In the genomic region with DNA sequence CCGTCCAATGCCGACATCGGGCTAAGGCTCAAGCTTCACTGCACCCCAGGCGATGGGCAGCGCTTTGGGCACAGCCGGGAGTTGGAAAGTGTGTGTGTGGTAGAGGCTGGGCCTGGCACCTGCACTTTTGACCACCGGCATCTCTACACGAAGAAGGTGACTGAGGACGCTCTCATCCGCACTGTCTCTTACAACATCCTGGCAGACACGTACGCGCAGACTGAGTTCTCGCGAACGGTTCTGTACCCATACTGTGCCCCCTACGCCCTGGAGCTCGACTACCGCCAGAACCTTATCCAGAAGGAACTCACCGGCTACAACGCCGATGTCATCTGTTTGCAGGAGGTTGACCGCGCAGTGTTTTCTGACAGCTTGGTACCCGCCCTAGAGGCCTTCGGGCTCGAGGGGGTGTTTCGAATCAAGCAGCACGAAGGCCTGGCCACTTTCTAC, we compare ENCODE assay signal across 8 cellular contexts. TPM values are rescaled to one million over a fixed set of nuclear protein-coding genes. Genes with fewer than 3 reads are reported as not detected.
DNase-seq lines count a peak whose midpoint lies in the region; ATAC-seq and TF ChIP-seq lines count a peak whose summit lies in the region.

No MANE protein-coding gene starts in this region.

- peak overlapping the region; percentile 88 for H3K4me3 Mint-ChIP-seq in activated T-helper 2 cell treated with anti-CD3 and anti-CD28 coated beads, Interferon-gamma antibody, Interleukin-2, Interleukin-4, amounts not matched to agents 10 μg/mL and 5 μg/mL and 100 μg/mL, durations not matched to agents 14 hours and 24 hours and 36 hours (ENCODE audit: low read depth)
- peak overlapping the region; percentile 92 for H3K4me3 Mint-ChIP-seq in glutamatergic neuron (ENCODE audit: unreplicated experiment)

- H3K27me3 ChIP-seq in NT2/D1 (ENCODE audit: insufficient read depth, insufficient read length) (peaks cover 3% of the 10 kb centered on the region), sigmoid colon (no peaks in the 10 kb centered on the region)

- TF ChIP-seq CTCF in AG10803 (conservative IDR thresholded peaks at IDR 0.05; ENCODE audit: low read length) (no peak), glutamatergic neuron (IDR thresholded peaks at IDR 0.05; ENCODE audit: partially characterized antibody, unreplicated experiment) (no peak), sigmoid colon (IDR thresholded peaks at IDR 0.05) (no peak)

- peak; percentile 51 for DNase-seq in AG10803 (ENCODE audit: low read depth)
- no peak for DNase-seq in NT2/D1 (ENCODE audit: low read depth, low spot score)
- DNase-seq in activated T-helper 2 cell treated with anti-CD3 and anti-CD28 coated beads, Interferon-gamma antibody, Interleukin-2, Interleukin-4, amounts not matched to agents 10 μg/mL and 5 μg/mL and 100 μg/mL, durations not matched to agents 14 hours and 24 hours and 36 hours (ENCODE audit: low spot score) = peak; percentile 42
- DNase-seq in glutamatergic neuron = peak; percentile 32
- DNase-seq in sigmoid colon = no peak
- DNase-seq in sciatic nerve (ENCODE audit: low spot score) = no peak

- WGBS in sigmoid colon, 2 donors = 0 to 2% methylated on average over 29 of the region's 29 CpGs

- H3K9me3 Mint-ChIP-seq in activated T-helper 2 cell treated with anti-CD3 and anti-CD28 coated beads, Interferon-gamma antibody, Interleukin-2, Interleukin-4, amounts not matched to agents 10 μg/mL and 5 μg/mL and 100 μg/mL, durations not matched to agents 14 hours and 24 hours and 36 hours = no peaks in the 10 kb centered on the region
- H3K9me3 Mint-ChIP-seq in glutamatergic neuron (ENCODE audit: unreplicated experiment) = peaks cover 12% of the 10 kb centered on the region

- H3K27ac Mint-ChIP-seq in activated T-helper 2 cell treated with anti-CD3 and anti-CD28 coated beads, Interferon-gamma antibody, Interleukin-2, Interleukin-4, amounts not matched to agents 10 μg/mL and 5 μg/mL and 100 μg/mL, durations not matched to agents 14 hours and 24 hours and 36 hours = peak overlapping the region; percentile 98
- peak overlapping the region; percentile 99 for H3K27ac Mint-ChIP-seq in glutamatergic neuron (ENCODE audit: unreplicated experiment)

- peak overlapping the region; percentile 98 for H3K9ac ChIP-seq in NT2/D1 (ENCODE audit: insufficient read length, low read depth)

- peaks cover 44% of the 10 kb centered on the region for H3K4me1 Mint-ChIP-seq in activated T-helper 2 cell treated with anti-CD3 and anti-CD28 coated beads, Interferon-gamma antibody, Interleukin-2, Interleukin-4, amounts not matched to agents 10 μg/mL and 5 μg/mL and 100 μg/mL, durations not matched to agents 14 hours and 24 hours and 36 hours (ENCODE audit: low read depth)
- H3K4me1 Mint-ChIP-seq in glutamatergic neuron (ENCODE audit: low read depth, unreplicated experiment) = peaks cover 8% of the 10 kb centered on the region

- H3K4me3 ChIP-seq in AG10803 (ENCODE audit: low read length) (peak overlapping the region; percentile 98), NT2/D1 (ENCODE audit: insufficient read length, low read depth) (peak overlapping the region; percentile 98), sigmoid colon (peak overlapping the region; percentile 80 to 93 (median 90))

- no peaks in the 10 kb centered on the region for H3K27me3 Mint-ChIP-seq in activated T-helper 2 cell treated with anti-CD3 and anti-CD28 coated beads, Interferon-gamma antibody, Interleukin-2, Interleukin-4, amounts not matched to agents 10 μg/mL and 5 μg/mL and 100 μg/mL, durations not matched to agents 14 hours and 24 hours and 36 hours (ENCODE audit: low read depth)
- H3K27me3 Mint-ChIP-seq in glutamatergic neuron (ENCODE audit: unreplicated experiment) = no peaks in the 10 kb centered on the region

- TF ChIP-seq POLR2A in sigmoid colon (IDR thresholded peaks at IDR 0.05) = no peak

- no peaks in the 10 kb centered on the region for H3K4me1 ChIP-seq in NT2/D1 (ENCODE audit: insufficient read depth, insufficient read length)
- peaks cover 0 to 39% (median 30%) of the 10 kb centered on the region in 4 donors for H3K4me1 ChIP-seq in sigmoid colon

- H3K27ac ChIP-seq in sigmoid colon = peak overlapping the region; percentile 91 to 98 (median 94)

- intact Hi-C loops in activated T-helper 2 cell treated with anti-CD3 and anti-CD28 coated beads, Interferon-gamma antibody, Interleukin-2, Interleukin-4, amounts not matched to agents 10 μg/mL and 5 μg/mL and 100 μg/mL, durations not matched to agents 14 hours and 24 hours and 36 hours (cut with micrococcal nuclease) = loop anchor here (2.0 to 5.0 kb wide), 3 partner anchors 136 to 385 kb away; a partner anchor contains a TSS
- intact Hi-C loops in sigmoid colon (cut with DNase I) (loop anchor here (2.0 to 10.0 kb wide), 3 partner anchors 136 to 392 kb away; a partner anchor contains a TSS), sciatic nerve (cut with DNase I) (no loop called here)

- no peak for TF ChIP-seq EP300 in sigmoid colon (IDR thresholded peaks at IDR 0.05)

- H3K36me3 ChIP-seq in NT2/D1 (ENCODE audit: insufficient read depth, insufficient read length, low read length) (peaks cover 49% of the 10 kb centered on the region), sigmoid colon (peaks cover 0 to 29% (median 0%) of the 10 kb centered on the region in 4 donors)

- H3K9me3 ChIP-seq in NT2/D1 (ENCODE audit: insufficient read depth, low read length) (no peaks in the 10 kb centered on the region), sigmoid colon (no peaks in the 10 kb centered on the region)

- peaks cover 46% of the 10 kb centered on the region for H3K36me3 Mint-ChIP-seq in activated T-helper 2 cell treated with anti-CD3 and anti-CD28 coated beads, Interferon-gamma antibody, Interleukin-2, Interleukin-4, amounts not matched to agents 10 μg/mL and 5 μg/mL and 100 μg/mL, durations not matched to agents 14 hours and 24 hours and 36 hours (ENCODE audit: low read depth)
- H3K36me3 Mint-ChIP-seq in glutamatergic neuron (ENCODE audit: unreplicated experiment) = no peaks in the 10 kb centered on the region

- ATAC-seq in GM21381 (IDR thresholded peaks at IDR 0.05; ENCODE audit: unreplicated experiment) (peak; percentile 15), sciatic nerve (no peak), HG03521 (IDR thresholded peaks at IDR 0.05; ENCODE audit: unreplicated experiment) (no peak)

RNA-seq across cellular contexts. Expression of a gene that starts 1.0 kb away (rescaled TPM):
- 26.4 and 28.1 TPM in 2 replicates for total RNA-seq in activated T-helper 2 cell treated with anti-CD3 and anti-CD28 coated beads, Interferon-gamma antibody, Interleukin-2, Interleukin-4, amounts not matched to agents 10 μg/mL and 5 μg/mL and 100 μg/mL, durations not matched to agents 14 hours and 24 hours and 36 hours
- 17.1 TPM for total RNA-seq in glutamatergic neuron (ENCODE audit: unreplicated experiment)
- 10 to 100 TPM; 11.4 to 17.9 (median 12.4) TPM for total RNA-seq in sigmoid colon
- 1 to 10 TPM; 4.8 to 7.4 (median 7.4) TPM for polyA plus RNA-seq in sigmoid colon
- total RNA-seq in sciatic nerve = 12.7 TPM

RNA-seq across cellular contexts. Expression of a gene that starts 13.0 kb away (rescaled TPM):
- total RNA-seq in activated T-helper 2 cell treated with anti-CD3 and anti-CD28 coated beads, Interferon-gamma antibody, Interleukin-2, Interleukin-4, amounts not matched to agents 10 μg/mL and 5 μg/mL and 100 μg/mL, durations not matched to agents 14 hours and 24 hours and 36 hours = 0.11 TPM in 1 of 2 replicates, not detected in the other
- total RNA-seq in glutamatergic neuron (ENCODE audit: unreplicated experiment) (0.22 TPM), sigmoid colon (under 1 TPM in 2 of 4 donors, not detected in 2; 0.27 to 0.28 TPM), sciatic nerve (0.80 TPM)
- polyA plus RNA-seq in sigmoid colon = under 1 TPM in 1 of 3 donors, not detected in 2; 0.16 TPM

RNA-seq across cellular contexts. Expression of a gene that starts 40.0 kb away (rescaled TPM):
- 93.6 and 95.6 TPM in 2 replicates for total RNA-seq in activated T-helper 2 cell treated with anti-CD3 and anti-CD28 coated beads, Interferon-gamma antibody, Interleukin-2, Interleukin-4, amounts not matched to agents 10 μg/mL and 5 μg/mL and 100 μg/mL, durations not matched to agents 14 hours and 24 hours and 36 hours
- 131 TPM for total RNA-seq in glutamatergic neuron (ENCODE audit: unreplicated experiment)
- 10 to 100 TPM; 88.1 to 96.9 (median 89.3) TPM for total RNA-seq in sigmoid colon
- 100 to 1,000 TPM; 162 to 290 (median 168) TPM for polyA plus RNA-seq in sigmoid colon
- 97.3 TPM for total RNA-seq in sciatic nerve

Comparison
In these comparisons a context has a peak if more than half of its experiments do, and no peak if none do; other contexts are left out.
1. DNase-seq: peak in AG10803 (single experiment), activated T-helper 2 cell treated with anti-CD3 and anti-CD28 coated beads, Interferon-gamma antibody, Interleukin-2, Interleukin-4, amounts not matched to agents 10 μg/mL and 5 μg/mL and 100 μg/mL, durations not matched to agents 14 hours and 24 hours and 36 hours (single experiment) and glutamatergic neuron (single experiment); none in NT2/D1 (single experiment), sigmoid colon (single experiment) and sciatic nerve (single experiment).
2. Peak in every context shown above with its lines, with median percentiles within 50 percentile points of each other: H3K4me3 ChIP-seq.